Comparison of ENCODE assay signal across 8 cellular contexts in the genomic region with DNA sequence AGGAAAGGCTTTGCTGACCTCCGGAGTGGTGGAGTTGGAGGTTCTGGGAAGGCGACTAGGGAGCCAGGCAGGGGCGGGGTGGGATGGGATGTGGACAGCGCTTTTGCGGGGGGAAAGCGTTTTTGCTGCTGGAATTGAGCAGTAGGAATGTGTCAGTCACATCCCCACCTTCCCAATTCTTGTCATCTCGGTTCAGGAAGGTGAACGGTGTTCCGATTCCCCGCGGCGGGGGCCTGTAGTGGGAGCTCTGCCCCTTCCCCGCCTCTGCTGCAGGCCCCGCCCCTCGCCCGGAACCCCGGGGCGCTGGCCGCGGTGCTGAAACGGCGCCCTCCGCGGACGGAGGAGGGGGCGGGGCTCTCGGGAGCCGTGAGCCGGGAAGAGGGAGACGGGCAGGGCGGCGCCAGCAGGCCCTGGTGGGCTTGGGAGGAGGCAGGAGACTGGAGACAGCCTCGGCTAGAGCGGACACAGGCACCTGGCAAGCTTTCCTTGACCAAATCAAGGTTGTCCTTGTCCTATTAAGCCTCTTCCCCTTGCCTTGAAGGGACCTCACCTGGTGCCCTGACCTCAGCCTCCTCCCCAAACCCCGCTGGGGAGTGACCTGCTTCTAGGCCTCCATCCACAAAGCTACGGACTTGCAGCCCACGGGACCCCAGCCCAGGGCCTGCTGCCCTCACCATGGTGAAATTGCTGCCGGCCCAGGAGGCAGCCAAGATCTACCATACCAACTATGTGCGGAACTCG. TPM values are rescaled to one million over a fixed set of nuclear protein-coding genes. Genes with fewer than 3 reads are reported as not detected.
DNase-seq lines count a peak whose midpoint lies in the region; ATAC-seq and TF ChIP-seq lines count a peak whose summit lies in the region.

TSS of gene LHFPL5 (plus strand) at position 357 of the 741 bp plus-strand sequence. CDS start at position 676, 319 bp downstream.

- TF ChIP-seq POLR2A in thyroid gland (IDR thresholded peaks at IDR 0.05), result no peak

- intact Hi-C loops in thyroid gland (cut with DNase I), result no loop called here

- H3K4me1 Mint-ChIP-seq in memory B cell, result peaks cover 6% of the 10 kb centered on the region

- no peaks in the 10 kb centered on the region for H3F3A ChIP-seq in DOHH2 (ENCODE audit: control insufficient read depth, insufficient read depth)

- peak; percentile 68 for DNase-seq in NCI-H1092 treated with DMSO at 0.1 percent for 48 hours (lab: John Stamatoyannopoulos, UW)
- peak; percentile 72 for DNase-seq in UCSD-AML1 (lab: John Stamatoyannopoulos, UW; ENCODE audit: unreplicated experiment)
- DNase-seq in memory B cell (ENCODE audit: low spot score in 2 of 2), result peak; percentile 33 to 39
- peak; percentile 50 to 53 for DNase-seq in thyroid gland
- no peak for DNase-seq in ureter (ENCODE audit: low spot score)
- no peak for DNase-seq in SKM-1 (lab: John Stamatoyannopoulos, UW; ENCODE audit: unreplicated experiment)

- no peak within 1 kb of the TSS for H3K4me3 Mint-ChIP-seq in memory B cell

- H3K27ac ChIP-seq in DOHH2 (ENCODE audit: low read depth, low read length), result no peak within 1 kb of the TSS
- peak within 1 kb of the TSS; percentile 10 for H3K27ac ChIP-seq in cingulate gyrus (ENCODE audit: low read depth, low read length)
- H3K27ac ChIP-seq in thyroid gland, result no peak within 1 kb of the TSS

- 13 to 20% methylated on average over 17 to 22 of the region's 40 CpGs for WGBS in thyroid gland, 2 donors

- H4K20me1 ChIP-seq in DOHH2 (ENCODE audit: control insufficient read depth, insufficient read depth, low read depth, low read length), result no peaks in the 10 kb centered on the region

- H3K27me3 Mint-ChIP-seq in memory B cell, result peaks cover 18% of the 10 kb centered on the region

- H3K4me2 ChIP-seq in DOHH2 (ENCODE audit: low read length), result peak within 1 kb of the TSS; percentile 26

- peaks cover 1% of the 10 kb centered on the region for H3K9me3 Mint-ChIP-seq in memory B cell

- H3K27ac Mint-ChIP-seq in memory B cell, result no peak within 1 kb of the TSS

- H3K36me3 ChIP-seq in DOHH2 (ENCODE audit: control insufficient read depth, low read length) (no peaks in the 10 kb centered on the region), thyroid gland (no peaks in the 10 kb centered on the region)

- H3K4me3 ChIP-seq in DOHH2 (ENCODE audit: low read length) (no peak within 1 kb of the TSS), thyroid gland (replicated peaks in 1 of 3) (no peak within 1 kb of the TSS)

- peak; percentile 55 for ATAC-seq in memory B cell (ENCODE audit: low read depth)

- no peaks in the 10 kb centered on the region for H3K79me2 ChIP-seq in DOHH2 (ENCODE audit: control insufficient read depth, low read length)

- no peaks in the 10 kb centered on the region for H3K9me3 ChIP-seq in DOHH2 (ENCODE audit: control insufficient read depth, insufficient read depth, low read length)
- H3K9me3 ChIP-seq in thyroid gland, result no peaks in the 10 kb centered on the region

- H3K36me3 Mint-ChIP-seq in memory B cell, result no peaks in the 10 kb centered on the region

- H3K4me1 ChIP-seq in DOHH2 (ENCODE audit: control insufficient read depth, low read length), result no peaks in the 10 kb centered on the region
- no peaks in the 10 kb centered on the region for H3K4me1 ChIP-seq in thyroid gland

- no peaks in the 10 kb centered on the region for H3K9me2 ChIP-seq in DOHH2 (replicated peaks; ENCODE audit: control insufficient read depth, low read length)

- TF ChIP-seq CTCF in DOHH2 (IDR thresholded peaks at IDR 0.05; ENCODE audit: low read depth, low read length, poor library complexity, severe bottlenecking) (no peak), thyroid gland (IDR thresholded peaks at IDR 0.05) (no peak)

- no peaks in the 10 kb centered on the region for H3K27me3 ChIP-seq in DOHH2 (ENCODE audit: control insufficient read depth, low read length)
- H3K27me3 ChIP-seq in thyroid gland, result no peaks in the 10 kb centered on the region

RNA-seq across cellular contexts. Expression of gene LHFPL5, which starts in this region (rescaled TPM):
- total RNA-seq in thyroid gland (not detected), ureter (not detected)

Comparison
In these comparisons a context has a peak if more than half of its experiments do, and no peak if none do; other contexts are left out.
1. Peak in DNase-seq in thyroid gland; RNA of the gene not detected or under 1 TPM.
2. DNase-seq: peak in NCI-H1092 treated with DMSO at 0.1 percent for 48 hours (single experiment), UCSD-AML1 (single experiment) and memory B cell (2 of 2); none in ureter (single experiment) and SKM-1 (single experiment).